Comparison of ENCODE assay signal across 8 cellular contexts in the genomic region with DNA sequence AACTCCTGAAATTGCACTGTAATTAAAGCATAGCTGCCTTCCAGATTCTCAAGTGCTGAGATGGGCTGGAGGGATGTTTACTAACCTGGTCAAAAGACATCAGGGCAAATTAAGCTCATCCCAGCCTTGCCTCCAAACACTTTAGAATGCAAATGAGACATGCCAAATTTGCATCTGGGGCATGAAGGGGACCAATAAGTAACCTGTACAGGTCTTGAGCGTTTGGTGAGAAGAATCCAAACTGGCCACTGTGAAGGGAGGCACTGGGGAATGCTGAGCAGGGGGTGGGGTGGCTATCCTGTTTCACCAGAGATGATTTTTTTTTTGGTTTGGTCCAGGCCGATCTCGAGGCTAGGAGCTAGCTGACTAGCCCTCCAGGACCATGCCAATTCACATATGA. TPM values are rescaled to one million over a fixed set of nuclear protein-coding genes. Genes with fewer than 3 reads are reported as not detected.
DNase-seq lines count a peak whose midpoint lies in the region; ATAC-seq and TF ChIP-seq lines count a peak whose summit lies in the region.

No MANE protein-coding gene starts in this region.

- H2AFZ ChIP-seq in OCI-LY3 (ENCODE audit: low read depth, low read length) = no peak overlapping the region

- H3K4me1 ChIP-seq in OCI-LY3 (ENCODE audit: low read length) = peaks cover 46% of the 10 kb centered on the region

- peak overlapping the region; percentile 83 for H3K9ac ChIP-seq in OCI-LY3 (ENCODE audit: low read length)

- H3K36me3 Mint-ChIP-seq in activated naive CD4-positive, alpha-beta T cell treated with anti-CD3 and anti-CD28 coated beads, Interleukin-2, amount 50 U/mL, for 24 hours = no peaks in the 10 kb centered on the region
- H3K36me3 Mint-ChIP-seq in natural killer cell treated with Interleukin-12 subunit alpha and Interleukin-12 subunit beta and Interleukin-15 and Interleukin-18, amount 100 ng/mL, for 72 hours = no peaks in the 10 kb centered on the region

- H3K79me2 ChIP-seq in OCI-LY3 (ENCODE audit: low read length) = no peaks in the 10 kb centered on the region

- ATAC-seq in HG02973 (IDR thresholded peaks at IDR 0.05; ENCODE audit: unreplicated experiment) (peak; percentile 28), omental fat pad (ENCODE audit: low FRiP score) (no peak)
- ATAC-seq in natural killer cell treated with Interleukin-12 subunit alpha and Interleukin-12 subunit beta and Interleukin-15 and Interleukin-18, amount 100 ng/mL, for 72 hours = no peak

- no peaks in the 10 kb centered on the region for H3K36me3 ChIP-seq in OCI-LY3 (replicated peaks; ENCODE audit: low read depth, low read length)

- no peaks in the 10 kb centered on the region for H4K20me1 ChIP-seq in OCI-LY3 (ENCODE audit: insufficient read depth, low read length)

- H3K9me3 Mint-ChIP-seq in activated naive CD4-positive, alpha-beta T cell treated with anti-CD3 and anti-CD28 coated beads, Interleukin-2, amount 50 U/mL, for 24 hours = no peaks in the 10 kb centered on the region
- no peaks in the 10 kb centered on the region for H3K9me3 Mint-ChIP-seq in natural killer cell treated with Interleukin-12 subunit alpha and Interleukin-12 subunit beta and Interleukin-15 and Interleukin-18, amount 100 ng/mL, for 72 hours

- peaks cover 23% of the 10 kb centered on the region for H3K4me1 Mint-ChIP-seq in activated naive CD4-positive, alpha-beta T cell treated with anti-CD3 and anti-CD28 coated beads, Interleukin-2, amount 50 U/mL, for 24 hours
- peaks cover 14 to 17% of the 10 kb centered on the region in 2 donors for H3K4me1 Mint-ChIP-seq in natural killer cell treated with Interleukin-12 subunit alpha and Interleukin-12 subunit beta and Interleukin-15 and Interleukin-18, amount 100 ng/mL, for 72 hours (ENCODE audit: low read depth in 2 of 2)

- no peaks in the 10 kb centered on the region for H3K9me3 ChIP-seq in OCI-LY3 (ENCODE audit: insufficient read depth, low read length)

- no peak for DNase-seq in activated naive CD4-positive, alpha-beta T cell (lab: John Stamatoyannopoulos, UW)
- no peak for DNase-seq in natural killer cell treated with Interleukin-12 subunit alpha and Interleukin-12 subunit beta and Interleukin-15 and Interleukin-18, amount 100 ng/mL, for 72 hours (ENCODE audit: low spot score)
- DNase-seq in omental fat pad (ENCODE audit: low spot score) (no peak), activated gamma-delta T cell (lab: John Stamatoyannopoulos, UW) (no peak)
- no peak for DNase-seq in activated CD4-positive, CD25-positive, alpha-beta regulatory T cell (lab: John Stamatoyannopoulos, UW)

- peak overlapping the region; percentile 11 for H3K4me3 Mint-ChIP-seq in activated naive CD4-positive, alpha-beta T cell treated with anti-CD3 and anti-CD28 coated beads, Interleukin-2, amount 50 U/mL, for 24 hours
- H3K4me3 Mint-ChIP-seq in natural killer cell treated with Interleukin-12 subunit alpha and Interleukin-12 subunit beta and Interleukin-15 and Interleukin-18, amount 100 ng/mL, for 72 hours = peak overlapping the region; percentile 29

- peak overlapping the region; percentile 65 for H3K4me3 ChIP-seq in OCI-LY3 (ENCODE audit: low read length)

- no peaks in the 10 kb centered on the region for H3K27me3 Mint-ChIP-seq in activated naive CD4-positive, alpha-beta T cell treated with anti-CD3 and anti-CD28 coated beads, Interleukin-2, amount 50 U/mL, for 24 hours
- peaks cover 0 to 4% of the 10 kb centered on the region in 2 donors for H3K27me3 Mint-ChIP-seq in natural killer cell treated with Interleukin-12 subunit alpha and Interleukin-12 subunit beta and Interleukin-15 and Interleukin-18, amount 100 ng/mL, for 72 hours

- peak overlapping the region; percentile 93 for H3K27ac ChIP-seq in OCI-LY3 (ENCODE audit: low read length)

- peak overlapping the region; percentile 76 for H3K4me2 ChIP-seq in OCI-LY3 (ENCODE audit: low read length)

- H3K27me3 ChIP-seq in OCI-LY3 (ENCODE audit: low read depth, low read length) = no peaks in the 10 kb centered on the region

- no peak for TF ChIP-seq CTCF in OCI-LY3 (IDR thresholded peaks at IDR 0.05; ENCODE audit: low read depth, low read length)
- TF ChIP-seq CTCF in omental fat pad (IDR thresholded peaks at IDR 0.05) = no peak

- H3K27ac Mint-ChIP-seq in activated naive CD4-positive, alpha-beta T cell treated with anti-CD3 and anti-CD28 coated beads, Interleukin-2, amount 50 U/mL, for 24 hours = no peak overlapping the region
- H3K27ac Mint-ChIP-seq in natural killer cell treated with Interleukin-12 subunit alpha and Interleukin-12 subunit beta and Interleukin-15 and Interleukin-18, amount 100 ng/mL, for 72 hours = peak overlapping the region in 1 of 2 donors; percentile 27

RNA-seq across cellular contexts. Expression of a gene that starts 38.3 kb away (rescaled TPM):
- 10 to 100 TPM; 18.0 to 18.9 TPM for total RNA-seq in natural killer cell treated with Interleukin-12 subunit alpha and Interleukin-12 subunit beta and Interleukin-15 and Interleukin-18, amount 100 ng/mL, for 72 hours
- 10 to 100 TPM; 11.6 to 40.1 (median 16.3) TPM for total RNA-seq in omental fat pad
